8 cellular contexts compared by ENCODE assay signal in the genomic region with DNA sequence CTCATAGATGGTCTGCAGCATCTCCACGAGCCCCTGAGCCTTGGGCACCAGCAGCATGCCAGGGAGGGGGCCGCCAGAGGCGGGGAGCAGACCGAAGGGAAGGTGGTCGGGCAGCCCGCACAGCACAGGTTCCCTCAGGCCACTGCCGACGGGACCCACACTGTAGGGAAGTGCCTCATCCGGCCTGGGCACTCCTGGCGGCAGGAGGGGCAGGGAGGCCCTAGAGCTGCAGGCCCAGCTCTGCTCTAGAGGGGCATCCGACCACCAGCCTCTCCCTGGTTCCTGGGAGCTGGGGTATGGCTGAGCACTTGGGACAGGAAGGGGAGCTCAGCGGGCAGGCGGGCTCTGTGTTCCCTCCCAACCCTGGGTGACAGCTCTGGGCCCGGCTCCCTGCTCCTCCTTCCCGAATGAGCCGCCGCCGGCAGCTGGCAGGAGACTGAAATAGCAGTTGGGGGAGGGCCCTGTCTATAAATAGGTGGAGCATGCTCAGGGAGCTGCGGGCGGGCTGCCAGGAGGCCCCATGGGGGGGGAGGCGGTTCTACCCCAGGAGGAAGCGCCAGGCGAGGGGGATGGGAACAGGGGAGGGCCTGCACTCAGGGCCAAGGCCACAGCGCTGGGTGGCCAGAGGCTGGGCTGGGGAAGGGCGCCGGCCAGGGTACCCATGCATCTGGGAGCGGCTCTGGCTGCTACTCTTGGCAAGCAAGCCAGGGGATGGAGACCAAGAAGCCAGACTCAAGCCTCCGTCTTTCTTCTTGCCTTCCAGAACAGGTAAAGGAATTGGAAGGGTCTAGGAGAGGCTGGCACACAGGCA. TPM values are rescaled to one million over a fixed set of nuclear protein-coding genes. Genes with fewer than 3 reads are reported as not detected.
DNase-seq lines count a peak whose midpoint lies in the region; ATAC-seq and TF ChIP-seq lines count a peak whose summit lies in the region.

No MANE protein-coding gene starts in this region.

- TF ChIP-seq CTCF in GM10266 (IDR thresholded peaks at IDR 0.05; ENCODE audit: control insufficient read depth, insufficient read depth, low read depth, missing control alignments) (no peak), mucosa of descending colon (IDR thresholded peaks at IDR 0.05) (no peak)

- H3K4me1 ChIP-seq in mucosa of descending colon (ENCODE audit: low read depth), result peaks cover 37% of the 10 kb centered on the region

- no peaks in the 10 kb centered on the region for H3K9me3 ChIP-seq in mucosa of descending colon

- no peaks in the 10 kb centered on the region for H3K36me3 ChIP-seq in mucosa of descending colon (ENCODE audit: low read depth)

- peak; percentile 81 for DNase-seq in GM10266 (ENCODE audit: extremely low spot score)
- peak; percentile 63 for DNase-seq in NCI-H748 treated with DMSO at 0.1 percent for 48 hours (lab: John Stamatoyannopoulos, UW)
- DNase-seq in activated CD8-positive, alpha-beta memory T cell treated with anti-CD3 and anti-CD28 coated beads, Interleukin-2, amount 50 U/mL, for 24 hours (ENCODE audit: extremely low read depth), result peak; percentile 31
- peak; percentile 95 for DNase-seq in epidermal melanocyte (ENCODE audit: insufficient read length, low spot score)
- DNase-seq in mucosa of descending colon, result peak; percentile 97 to 99 (median 98)
- DNase-seq in stimulated activated CD8-positive, alpha-beta memory T cell treated with anti-CD3 and anti-CD28 coated beads, Interleukin-4, amount 100 ng/mL, for 48 hours, result peak; percentile 73

- intact Hi-C loops in mucosa of descending colon (cut with DNase I, micrococcal nuclease), result no loop called here

- no peak overlapping the region for H3K4me3 ChIP-seq in mucosa of descending colon

- peak; percentile 76 for ATAC-seq in HG03571 (IDR thresholded peaks at IDR 0.05; ENCODE audit: unreplicated experiment)
- peak; percentile 92 for ATAC-seq in mucosa of descending colon
- ATAC-seq in HG03159 (IDR thresholded peaks at IDR 0.05; ENCODE audit: unreplicated experiment), result no peak

RNA-seq across cellular contexts. Expression of gene HDAC5, which starts 12.4 kb away (rescaled TPM):
- total RNA-seq in mucosa of descending colon, result 10 to 100 TPM; 18.9 to 48.3 (median 32.4) TPM

RNA-seq across cellular contexts. Expression of gene HROB, which starts 30.7 kb away (rescaled TPM):
- 1 to 10 TPM; 1.5 to 3.0 (median 1.8) TPM for total RNA-seq in mucosa of descending colon

RNA-seq across cellular contexts. Expression of gene G6PC3, which starts 40.5 kb away (rescaled TPM):
- 10 to 100 TPM; 29.5 to 48.1 (median 30.0) TPM for total RNA-seq in mucosa of descending colon

RNA-seq across cellular contexts. Expression of gene LSM12, which starts 44.6 kb away (rescaled TPM):
- total RNA-seq in mucosa of descending colon, result 10 to 100 TPM; 45.1 to 63.5 (median 48.2) TPM

RNA-seq across cellular contexts. Expression of gene ASB16, which starts 59.5 kb away (rescaled TPM):
- total RNA-seq in mucosa of descending colon, result 1 to 10 TPM in 1 of 3 donors, under 1 TPM in 1, not detected in 1; 0.29 to 1.7 TPM

Comparison
In these comparisons a context has a peak if more than half of its experiments do, and no peak if none do; other contexts are left out.
1. DNase-seq: peak in every context shown above with its lines; median percentile 98 in mucosa of descending colon; 95 in epidermal melanocyte; 81 in GM10266; 73 in stimulated activated CD8-positive, alpha-beta memory T cell treated with anti-CD3 and anti-CD28 coated beads, Interleukin-4, amount 100 ng/mL, for 48 hours; 63 in NCI-H748 treated with DMSO at 0.1 percent for 48 hours; 31 in activated CD8-positive, alpha-beta memory T cell treated with anti-CD3 and anti-CD28 coated beads, Interleukin-2, amount 50 U/mL, for 24 hours.